ENCODE assay signal across 9 cellular contexts in genomic region chrX:57929373-57929772, GRCh38. TPM values are rescaled to one million over a fixed set of nuclear protein-coding genes. Genes with fewer than 3 reads are reported as not detected.
DNase-seq lines count a peak whose midpoint lies in the region; ATAC-seq and FAIRE-seq lines count a peak whose summit lies in the region.
"Had no signal": no experiment of that assay in that cellular context is flagged by ENCODE, and none has a peak within 500 bp of the region (broad histone marks: within the 10 kb centered on the region; RNA-seq: fewer than 3 reads in every experiment).

No MANE protein-coding gene starts in this region.

- H3K9ac ChIP-seq in GM23248, result no peak overlapping the region

- no peak overlapping the region for H3K4me2 ChIP-seq in GM23248 (ENCODE audit: unreplicated experiment)

- H3K4me3 Mint-ChIP-seq in stimulated activated effector memory CD8-positive, alpha-beta T cell treated with anti-CD3 and anti-CD28 coated beads, Interleukin-12 subunit alpha, Interleukin-12 subunit beta, amount 100 ng/mL, for 72 hours, result no peak overlapping the region

- no peaks in the 10 kb centered on the region for H3F3A ChIP-seq in GM23248 (ENCODE audit: insufficient read depth)

- H3K9me2 ChIP-seq in GM23248 (ENCODE audit: insufficient read depth), result no peaks in the 10 kb centered on the region

- no peaks in the 10 kb centered on the region for H3K36me3 Mint-ChIP-seq in stimulated activated effector memory CD8-positive, alpha-beta T cell treated with anti-CD3 and anti-CD28 coated beads, Interleukin-12 subunit alpha, Interleukin-12 subunit beta, amount 100 ng/mL, for 72 hours

- H3K36me3 ChIP-seq in GM23248 (ENCODE audit: low read depth), result no peaks in the 10 kb centered on the region

- no peak overlapping the region for H2AFZ ChIP-seq in GM23248

- H3K4me3 ChIP-seq in GM23248, result no peak overlapping the region
- H3K4me3 ChIP-seq: skin epidermis had no signal

- DNase-seq in Ammon's horn (ENCODE audit: low spot score) (peak; percentile 54), GM23248 (peak; percentile 45), SHP77 treated with DMSO at 0.1 percent for 48 hours (lab: John Stamatoyannopoulos, UW) (peak; percentile 67), putamen (ENCODE audit: low spot score) (no peak)
- DNase-seq in stimulated activated effector memory CD8-positive, alpha-beta T cell treated with anti-CD3 and anti-CD28 coated beads, Interleukin-12 subunit alpha, Interleukin-12 subunit beta, amount 100 ng/mL, for 72 hours (ENCODE audit: low spot score in 2 of 2), result no peak

- H4K20me1 ChIP-seq in GM23248 (ENCODE audit: insufficient read depth), result no peaks in the 10 kb centered on the region

- ATAC-seq in stimulated activated effector memory CD8-positive, alpha-beta T cell treated with anti-CD3 and anti-CD28 coated beads, Interleukin-12 subunit alpha, Interleukin-12 subunit beta, amount 100 ng/mL, for 72 hours, result no peak
- ATAC-seq in GM21367 (IDR thresholded peaks at IDR 0.05; ENCODE audit: unreplicated experiment) (no peak), GM19328 (IDR thresholded peaks at IDR 0.05; ENCODE audit: unreplicated experiment) (no peak)

- H3K79me2 ChIP-seq in GM23248 (ENCODE audit: insufficient read depth), result no peaks in the 10 kb centered on the region

- no peaks in the 10 kb centered on the region for H3K27me3 ChIP-seq in GM23248 (replicated peaks; ENCODE audit: insufficient read depth)

- H3K9me3 Mint-ChIP-seq in stimulated activated effector memory CD8-positive, alpha-beta T cell treated with anti-CD3 and anti-CD28 coated beads, Interleukin-12 subunit alpha, Interleukin-12 subunit beta, amount 100 ng/mL, for 72 hours, result no peaks in the 10 kb centered on the region

- no peaks in the 10 kb centered on the region for H3K4me1 ChIP-seq in GM23248 (ENCODE audit: insufficient read depth)

- no peaks in the 10 kb centered on the region for H3K9me3 ChIP-seq in GM23248 (ENCODE audit: low read depth)

- peak; percentile 97 for FAIRE-seq in islet of Langerhans (lab: Jason Lieb, UNC)

- no peak overlapping the region for H3K27ac ChIP-seq in GM23248
- H3K27ac ChIP-seq: skin epidermis had no signal

- peaks cover 4% of the 10 kb centered on the region for H3K4me1 Mint-ChIP-seq in stimulated activated effector memory CD8-positive, alpha-beta T cell treated with anti-CD3 and anti-CD28 coated beads, Interleukin-12 subunit alpha, Interleukin-12 subunit beta, amount 100 ng/mL, for 72 hours

- no peak overlapping the region for H3K27ac Mint-ChIP-seq in stimulated activated effector memory CD8-positive, alpha-beta T cell treated with anti-CD3 and anti-CD28 coated beads, Interleukin-12 subunit alpha, Interleukin-12 subunit beta, amount 100 ng/mL, for 72 hours

- in situ Hi-C loops in GM23248 (cut with MboI), result loop anchor here (25.0 kb wide), 1 partner anchor 108 kb away; no protein-coding TSS in a partner anchor

RNA-seq across cellular contexts. Expression of gene ZXDA, which starts 19.1 kb away (rescaled TPM):
- 3.7 and 4.9 TPM in 2 replicates for total RNA-seq in GM23248 (2014; rRNA removed; shearing (Covaris generic))
- 0.61 and 0.85 TPM in 2 replicates for polyA plus RNA-seq in GM23248 (2016; fragmentation: Nextera tagmentation; extraction: Ambion mirVana)

Comparison
In these comparisons a context has a peak if more than half of its experiments do, and no peak if none do; other contexts are left out.
1. DNase-seq: peak in Ammon's horn (single experiment), GM23248 (single experiment) and SHP77 treated with DMSO at 0.1 percent for 48 hours (single experiment); none in stimulated activated effector memory CD8-positive, alpha-beta T cell treated with anti-CD3 and anti-CD28 coated beads, Interleukin-12 subunit alpha, Interleukin-12 subunit beta, amount 100 ng/mL, for 72 hours (0 of 2) and putamen (single experiment).